Comparison of ENCODE assay signal across 8 cellular contexts in the genomic region with DNA sequence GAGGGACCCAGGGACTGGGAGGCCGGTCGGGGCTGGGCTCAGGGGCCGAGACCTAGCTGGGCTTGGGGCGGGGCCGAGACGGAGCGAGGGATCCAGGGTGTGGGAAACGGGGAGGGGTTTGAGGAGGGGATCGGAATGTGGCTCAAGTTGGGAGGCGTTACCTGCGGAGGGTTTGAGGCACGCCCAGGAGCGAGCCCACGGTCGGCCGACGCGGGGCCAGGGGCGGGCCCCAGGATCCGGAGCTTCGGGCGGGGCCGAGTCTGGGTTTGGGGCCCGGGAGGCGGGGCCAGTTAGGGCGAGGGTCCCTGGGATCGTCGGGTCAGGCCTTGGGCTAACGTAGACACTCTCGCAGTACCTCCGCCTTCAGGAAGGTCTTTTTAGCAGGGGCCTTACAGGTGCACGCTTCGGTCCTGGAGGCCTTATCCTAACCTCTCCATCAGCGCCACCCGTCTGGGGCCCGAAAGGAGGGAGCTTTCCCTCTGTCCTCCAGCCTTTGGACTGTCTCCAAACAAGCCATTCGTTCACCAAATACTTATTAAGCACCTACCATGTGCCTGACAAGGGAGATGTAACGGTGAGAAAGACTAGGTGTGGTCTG.
A peak's percentile ranks its signal among the peaks of the same experiment; 100 is the strongest.
DNase-seq lines count a peak whose midpoint lies in the region; ATAC-seq, FAIRE-seq and TF ChIP-seq lines count a peak whose summit lies in the region.
"Not testable (repeated sequence)": the region's sequence is repeated elsewhere in the genome, so short reads cannot be mapped to it uniquely, and the experiment has no call there.

No MANE protein-coding gene starts in this region.

- not testable (repeated sequence) for H3K14ac ChIP-seq in H1 (ENCODE audit: insufficient read length)

- not testable (repeated sequence) for H3K27ac ChIP-seq in OCI-LY1 (ENCODE audit: low read depth, low read length, poor library complexity, severe bottlenecking)
- peak overlapping the region; percentile 67; the same call in 1 of the 2 replicates for H3K27ac ChIP-seq in H1 (ENCODE audit: low read depth, low read length)

- not testable (repeated sequence) for H3K4me1 Mint-ChIP-seq in activated T-cell treated with anti-CD3 and anti-CD28 coated beads, Interleukin-2, amount 50 U/mL, for 72 hours (ENCODE audit: low read depth)

- H4K20me1 ChIP-seq in OCI-LY1 (ENCODE audit: insufficient read depth, low read length); H1 (replicated peaks in 1 of 2; ENCODE audit: control insufficient read depth in 1 of 2, insufficient read depth in 2 of 2, low read length in 2 of 2): not testable (repeated sequence)

- not testable (repeated sequence) for H3K23me2 ChIP-seq in H1 (ENCODE audit: low read depth, low read length)

- H3K4ac ChIP-seq in H1 (replicated peaks; ENCODE audit: insufficient read length, low read depth, low read length), result not testable (repeated sequence)

- H3K18ac ChIP-seq in H1 (ENCODE audit: extremely low read depth, low read length), result not testable (repeated sequence)

- TF ChIP-seq RAD21 in H1 (IDR thresholded peaks at IDR 0.05 in 1 of 2, conservative IDR thresholded peaks at IDR 0.05 in 1 of 2; ENCODE audit: low read depth in 2 of 2, low read length in 2 of 2), result not testable (repeated sequence)

- in situ Hi-C loops in ACHN (cut with HindIII; ENCODE audit: low pct_ligation_motif_present, low pct_unique_long_range_greater_than_20kb, low sequenced_read_pairs); GM13976 (cut with MboI; ENCODE audit: low sequenced_read_pairs, unreplicated experiment): not testable (repeated sequence)

- H2BK120ac ChIP-seq in H1 (replicated peaks; ENCODE audit: low read depth, low read length), result not testable (repeated sequence)

- not testable (repeated sequence) for H3K23ac ChIP-seq in H1 (ENCODE audit: insufficient read length)

- TF ChIP-seq EP300 in H1 (IDR thresholded peaks at IDR 0.05; ENCODE audit: borderline replicate concordance in 1 of 2, low read depth in 2 of 2, low read length in 2 of 2), result not testable (repeated sequence)

- not testable (repeated sequence) for H3K79me2 ChIP-seq in OCI-LY1 (ENCODE audit: insufficient read depth, low read length); H1 (ENCODE audit: control insufficient read depth in 1 of 2, insufficient read depth in 2 of 2, low read length in 2 of 2)

- H3K4me2 ChIP-seq in OCI-LY1 (ENCODE audit: low read length) (peak overlapping the region; percentile 84), H1 (ENCODE audit: insufficient read depth in 1 of 2, low read depth in 2 of 2, low read length in 2 of 2) (peak overlapping the region; percentile 67 to 86)

- not testable (repeated sequence) for H2BK5ac ChIP-seq in H1 (ENCODE audit: low read depth, low read length)

- not testable (repeated sequence) for H3K27me3 Mint-ChIP-seq in activated T-cell treated with anti-CD3 and anti-CD28 coated beads, Interleukin-2, amount 50 U/mL, for 72 hours (ENCODE audit: low read depth)

- H3K36me3 Mint-ChIP-seq in activated T-cell treated with anti-CD3 and anti-CD28 coated beads, Interleukin-2, amount 50 U/mL, for 72 hours (ENCODE audit: insufficient read depth in 2 of 2), result not testable (repeated sequence)

- not testable (repeated sequence) for FAIRE-seq in H1 (lab: Jason Lieb, UNC)

- not testable (repeated sequence) for H2AK5ac ChIP-seq in H1 (ENCODE audit: low read depth, low read length)

- peak overlapping the region; percentile 71 for H3K4me3 ChIP-seq in OCI-LY1 (ENCODE audit: low read depth, low read length, poor library complexity, severe bottlenecking)
- H3K4me3 ChIP-seq in H1 (ENCODE audit: extremely low read depth in 1 of 4, insufficient read depth in 2 of 4, low read depth in 3 of 4, low read length in 4 of 4), result peak overlapping the region; percentile 36 to 74 (median 39)

- peak overlapping the region; percentile 94 to 98 for H3K4me3 Mint-ChIP-seq in activated T-cell treated with anti-CD3 and anti-CD28 coated beads, Interleukin-2, amount 50 U/mL, for 72 hours

- H3K4me1 ChIP-seq in OCI-LY1 (ENCODE audit: insufficient read depth, low read length, severe bottlenecking); H1 (replicated peaks in 1 of 4; ENCODE audit: control insufficient read depth in 3 of 4, insufficient read depth in 4 of 4, low read length in 3 of 4): not testable (repeated sequence)

- not testable (repeated sequence) for H3K27me3 ChIP-seq in OCI-LY1 (ENCODE audit: insufficient read depth, low read length); H1 (replicated peaks in 1 of 4; ENCODE audit: control insufficient read depth in 3 of 4, extremely low read depth in 1 of 4, insufficient read depth in 3 of 4, low read length in 3 of 4)

- peak; percentile 82 for DNase-seq in ACHN
- DNase-seq in GM13976 (ENCODE audit: low spot score), result peak; percentile 69
- peak; percentile 58 for DNase-seq in KG1 (lab: John Stamatoyannopoulos, UW)
- not testable (repeated sequence) for DNase-seq in activated T-cell treated with anti-CD3 and anti-CD28 coated beads, Interleukin-2, amount 50 U/mL, for 72 hours
- peak; percentile 94 to 98 for DNase-seq in H1 (ENCODE audit: low read depth in 1 of 2, low spot score in 2 of 2)
- DNase-seq in left kidney (ENCODE audit: low read depth, low spot score), result peak; percentile 94
- DNase-seq in retina, result peak; percentile 84

- H3K36me3 ChIP-seq in OCI-LY1 (ENCODE audit: insufficient read depth, low read length); H1 (ENCODE audit: control insufficient read depth in 2 of 4, insufficient read depth in 4 of 4, low read length in 3 of 4): not testable (repeated sequence)

- not testable (repeated sequence) for TF ChIP-seq CTCF in GM13976 (IDR thresholded peaks at IDR 0.05; ENCODE audit: borderline replicate concordance, control extremely low read depth, extremely low read depth, insufficient read depth, missing control alignments); OCI-LY1 (IDR thresholded peaks at IDR 0.05; ENCODE audit: low read length); H1 (IDR thresholded peaks at IDR 0.05; ENCODE audit: control extremely low read depth in 1 of 3, insufficient read depth in 1 of 3, low read depth in 1 of 3, low read length in 3 of 3)

- not testable (repeated sequence) for H4K91ac ChIP-seq in H1 (replicated peaks; ENCODE audit: insufficient read length, low read length)

- H3K79me1 ChIP-seq in H1 (ENCODE audit: low read depth, low read length), result not testable (repeated sequence)

- peak overlapping the region; percentile 56 for H3K9ac ChIP-seq in OCI-LY1 (ENCODE audit: low read length)
- peak overlapping the region in 3 of 4 experiments; percentile 34 to 59 (median 55); a peak in 5 of 7 replicates for H3K9ac ChIP-seq in H1 (replicated peaks in 1 of 4; ENCODE audit: extremely low read depth in 1 of 4, low read depth in 3 of 4, low read length in 3 of 4)

- not testable (repeated sequence) for H3K9me3 Mint-ChIP-seq in activated T-cell treated with anti-CD3 and anti-CD28 coated beads, Interleukin-2, amount 50 U/mL, for 72 hours

- CTCF ChIA-PET in H1 (lab: Charles Lee; ENCODE audit: partially characterized antibody), result interaction anchor here (1.3 kb wide), 1 partner anchor 94 kb away, joined by 3 read pairs; no protein-coding TSS in a partner anchor

- H3K56ac ChIP-seq in H1 (replicated peaks; ENCODE audit: insufficient read length, low read depth, low read length), result not testable (repeated sequence)

- not testable (repeated sequence) for H3K9me3 ChIP-seq in OCI-LY1 (ENCODE audit: low read length); H1 (ENCODE audit: insufficient read depth in 2 of 2, low read depth in 1 of 2, low read length in 1 of 2)

- H3F3A ChIP-seq in OCI-LY1 (ENCODE audit: insufficient read depth, low read length), result not testable (repeated sequence)

- WGBS in H1 (ENCODE audit: extremely low coverage in 1 of 2, insufficient coverage in 1 of 2, insufficient read length in 1 of 2, insufficient replicate concordance in 2 of 2, low coverage in 1 of 2, low lambda C conversion rate in 2 of 2, missing lambda C conversion rate in 1 of 2), 2 experiments, result 4% methylated on average over 8 of the region's 38 CpGs; no CpG with 5 or more reads in 1 of the 2 experiments

- H2AFZ ChIP-seq in OCI-LY1 (ENCODE audit: low read length) (0 out of 2 replicates have a peak overlapping the region, but pooled peaks have one; percentile 49), H1 (ENCODE audit: low read length) (peak overlapping the region; percentile 88)

- not testable (repeated sequence) for H2BK15ac ChIP-seq in H1 (ENCODE audit: low read length)

- not testable (repeated sequence) for H2BK12ac ChIP-seq in H1 (ENCODE audit: low read depth, low read length)

- ATAC-seq in activated T-cell treated with anti-CD3 and anti-CD28 coated beads, Interleukin-2, amount 50 U/mL, for 72 hours (replicated peaks in 1 of 2), result not testable (repeated sequence)

- H3K27ac Mint-ChIP-seq in activated T-cell treated with anti-CD3 and anti-CD28 coated beads, Interleukin-2, amount 50 U/mL, for 72 hours, result peak overlapping the region; percentile 57

- H4K5ac ChIP-seq in H1 (ENCODE audit: insufficient read length, low read depth, low read length), result peak overlapping the region; percentile 72

- POLR2A ChIA-PET in H1 (lab: Charles Lee; ENCODE audit: partially characterized antibody), result interaction anchor here (0.8 to 1.0 kb wide), 3 partner anchors 9 to 180 kb away, joined by 3 read pairs; no protein-coding TSS in a partner anchor

- H2BK20ac ChIP-seq in H1 (ENCODE audit: low read length), result not testable (repeated sequence)

- H4K8ac ChIP-seq in H1 (ENCODE audit: extremely low read depth, insufficient read depth, low read length), result not testable (repeated sequence)

- peak in 1 of 2 experiments; percentile 80; a peak in 2 of 3 replicates for TF ChIP-seq POLR2A in H1 (IDR thresholded peaks at IDR 0.05; ENCODE audit: control extremely low read depth in 1 of 2, low read depth in 2 of 2, low read length in 2 of 2)

- H3K9me2 ChIP-seq in OCI-LY1 (ENCODE audit: low read depth, low read length), result not testable (repeated sequence)

TF ChIP-seq in H1, 55 proteins besides CTCF, POLR2A, EP300 and RAD21:
- TF ChIP-seq CREB1 (IDR thresholded peaks at IDR 0.05) (0 out of 2 replicates have a peak, but pooled peaks have one; percentile 33), SP1 (IDR thresholded peaks at IDR 0.05; ENCODE audit: low read depth, low read length) (peak; percentile 48; the same call in 1 of the 2 replicates), TAF1 (IDR thresholded peaks at IDR 0.05; ENCODE audit: low read depth, low read length) (peak; percentile 76; the same call in 1 of the 2 replicates), TEAD4 (IDR thresholded peaks at IDR 0.05; ENCODE audit: low read depth, low read length) (peak; percentile 57), TBP (IDR thresholded peaks at IDR 0.05; ENCODE audit: low read depth, low read length) (0 out of 2 replicates have a peak, but pooled peaks have one; percentile 45), POLR2AphosphoS5 (IDR thresholded peaks at IDR 0.05; ENCODE audit: low read depth, low read length) (peak; percentile 59; the same call in 1 of the 2 replicates), SP4 (IDR thresholded peaks at IDR 0.05; ENCODE audit: low read length) (peak; percentile 66; the same call in 1 of the 2 replicates)
TF ChIP-seq in H1: peak in this region for 7; not testable (repeated sequence) for 48.
